In the genomic region with DNA sequence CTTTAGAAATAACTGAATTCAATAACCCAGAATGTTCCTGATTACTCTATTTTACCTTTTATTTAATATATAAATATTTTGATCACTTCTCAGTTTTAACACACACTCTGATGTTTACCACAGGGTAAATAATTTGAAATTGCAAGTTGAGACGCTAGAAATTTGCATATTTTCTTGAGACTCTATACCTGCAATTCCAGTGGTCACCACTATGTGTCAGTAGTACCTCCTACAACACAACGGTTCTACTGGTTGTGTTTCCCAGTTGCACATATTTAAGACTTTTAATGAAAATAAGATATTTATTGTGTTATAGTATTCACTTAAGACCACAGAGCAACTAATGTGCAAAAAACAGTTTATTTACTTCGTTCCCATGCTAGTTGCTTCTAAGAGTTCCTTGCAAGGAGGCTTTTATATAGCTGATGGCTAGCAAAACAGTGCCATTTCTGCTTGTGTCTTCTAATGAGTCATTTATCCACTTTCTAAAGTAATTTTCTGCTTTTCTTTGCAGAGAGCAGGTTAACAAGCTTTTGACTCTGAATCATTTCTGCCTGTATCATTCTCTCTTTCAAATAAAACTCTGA, we compare ENCODE assay signal across 2 cellular contexts.
A peak's percentile ranks its signal among the peaks of the same experiment; 100 is the strongest.
TF ChIP-seq lines count a peak whose summit lies in the region.

No MANE protein-coding gene starts in this region.

TF ChIP-seq in WTC11, 78 proteins besides CTCF, POLR2A, EP300 and RAD21 (continued from another document):
- TF ChIP-seq ZNF138 (CRISPR knock-in tag; conservative IDR thresholded peaks at IDR 0.05) = no peak
- TF ChIP-seq, protein P1, sequence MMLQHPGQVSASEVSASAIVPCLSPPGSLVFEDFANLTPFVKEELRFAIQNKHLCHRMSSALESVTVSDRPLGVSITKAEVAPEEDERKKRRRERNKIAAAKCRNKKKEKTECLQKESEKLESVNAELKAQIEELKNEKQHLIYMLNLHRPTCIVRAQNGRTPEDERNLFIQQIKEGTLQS (CRISPR knock-in tag; conservative IDR thresholded peaks at IDR 0.05) = no peak
- TF ChIP-seq TP53 (CRISPR knock-in tag; IDR thresholded peaks at IDR 0.05) = no peak
- no peak for TF ChIP-seq ZNF232 (CRISPR knock-in tag; IDR thresholded peaks at IDR 0.05)
- TF ChIP-seq ZNF423 (CRISPR knock-in tag; IDR thresholded peaks at IDR 0.05) = no peak
- TF ChIP-seq MYBL2 (CRISPR knock-in tag; IDR thresholded peaks at IDR 0.05) = no peak
- TF ChIP-seq AFF4 (CRISPR knock-in tag; IDR thresholded peaks at IDR 0.05; ENCODE audit: borderline replicate concordance) = no peak
- TF ChIP-seq, protein P2, sequence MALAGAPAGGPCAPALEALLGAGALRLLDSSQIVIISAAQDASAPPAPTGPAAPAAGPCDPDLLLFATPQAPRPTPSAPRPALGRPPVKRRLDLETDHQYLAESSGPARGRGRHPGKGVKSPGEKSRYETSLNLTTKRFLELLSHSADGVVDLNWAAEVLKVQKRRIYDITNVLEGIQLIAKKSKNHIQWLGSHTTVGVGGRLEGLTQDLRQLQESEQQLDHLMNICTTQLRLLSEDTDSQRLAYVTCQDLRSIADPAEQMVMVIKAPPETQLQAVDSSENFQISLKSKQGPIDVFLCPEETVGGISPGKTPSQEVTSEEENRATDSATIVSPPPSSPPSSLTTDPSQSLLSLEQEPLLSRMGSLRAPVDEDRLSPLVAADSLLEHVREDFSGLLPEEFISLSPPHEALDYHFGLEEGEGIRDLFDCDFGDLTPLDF (CRISPR knock-in tag; IDR thresholded peaks at IDR 0.05) = no peak
- TF ChIP-seq OVOL2 (CRISPR knock-in tag; IDR thresholded peaks at IDR 0.05; ENCODE audit: borderline replicate concordance) = no peak

TF ChIP-seq in HepG2, 621 proteins besides CTCF, POLR2A, EP300 and RAD21 (continued from another document):
- TF ChIP-seq, protein P3, sequence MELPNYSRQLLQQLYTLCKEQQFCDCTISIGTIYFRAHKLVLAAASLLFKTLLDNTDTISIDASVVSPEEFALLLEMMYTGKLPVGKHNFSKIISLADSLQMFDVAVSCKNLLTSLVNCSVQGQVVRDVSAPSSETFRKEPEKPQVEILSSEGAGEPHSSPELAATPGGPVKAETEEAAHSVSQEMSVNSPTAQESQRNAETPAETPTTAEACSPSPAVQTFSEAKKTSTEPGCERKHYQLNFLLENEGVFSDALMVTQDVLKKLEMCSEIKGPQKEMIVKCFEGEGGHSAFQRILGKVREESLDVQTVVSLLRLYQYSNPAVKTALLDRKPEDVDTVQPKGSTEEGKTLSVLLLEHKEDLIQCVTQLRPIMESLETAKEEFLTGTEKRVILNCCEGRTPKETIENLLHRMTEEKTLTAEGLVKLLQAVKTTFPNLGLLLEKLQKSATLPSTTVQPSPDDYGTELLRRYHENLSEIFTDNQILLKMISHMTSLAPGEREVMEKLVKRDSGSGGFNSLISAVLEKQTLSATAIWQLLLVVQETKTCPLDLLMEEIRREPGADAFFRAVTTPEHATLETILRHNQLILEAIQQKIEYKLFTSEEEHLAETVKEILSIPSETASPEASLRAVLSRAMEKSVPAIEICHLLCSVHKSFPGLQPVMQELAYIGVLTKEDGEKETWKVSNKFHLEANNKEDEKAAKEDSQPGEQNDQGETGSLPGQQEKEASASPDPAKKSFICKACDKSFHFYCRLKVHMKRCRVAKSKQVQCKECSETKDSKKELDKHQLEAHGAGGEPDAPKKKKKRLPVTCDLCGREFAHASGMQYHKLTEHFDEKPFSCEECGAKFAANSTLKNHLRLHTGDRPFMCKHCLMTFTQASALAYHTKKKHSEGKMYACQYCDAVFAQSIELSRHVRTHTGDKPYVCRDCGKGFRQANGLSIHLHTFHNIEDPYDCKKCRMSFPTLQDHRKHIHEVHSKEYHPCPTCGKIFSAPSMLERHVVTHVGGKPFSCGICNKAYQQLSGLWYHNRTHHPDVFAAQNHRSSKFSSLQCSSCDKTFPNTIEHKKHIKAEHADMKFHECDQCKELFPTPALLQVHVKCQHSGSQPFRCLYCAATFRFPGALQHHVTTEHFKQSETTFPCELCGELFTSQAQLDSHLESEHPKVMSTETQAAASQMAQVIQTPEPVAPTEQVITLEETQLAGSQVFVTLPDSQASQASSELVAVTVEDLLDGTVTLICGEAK (IDR thresholded peaks at IDR 0.05) = no peak
- TF ChIP-seq, protein P3 (CRISPR knock-in tag; IDR thresholded peaks at IDR 0.05) = no peak
- TF ChIP-seq SMC3 (IDR thresholded peaks at IDR 0.05; ENCODE audit: low read length) (0 out of 2 replicates have a peak, but pooled peaks have one; percentile 15), STAG1 (CRISPR knock-in tag; IDR thresholded peaks at IDR 0.05) (peak; percentile 68), ZNF432 (CRISPR knock-in tag; IDR thresholded peaks at IDR 0.05; ENCODE audit: borderline replicate concordance) (no peak), CBX5 (CRISPR knock-in tag; IDR thresholded peaks at IDR 0.05; ENCODE audit: borderline replicate concordance) (no peak), AFF4 (CRISPR knock-in tag; IDR thresholded peaks at IDR 0.05) (no peak), ZBTB26 (CRISPR knock-in tag; IDR thresholded peaks at IDR 0.05; ENCODE audit: borderline replicate concordance) (no peak)
